Comparison of ENCODE assay signal across 14 cellular contexts in the genomic region with DNA sequence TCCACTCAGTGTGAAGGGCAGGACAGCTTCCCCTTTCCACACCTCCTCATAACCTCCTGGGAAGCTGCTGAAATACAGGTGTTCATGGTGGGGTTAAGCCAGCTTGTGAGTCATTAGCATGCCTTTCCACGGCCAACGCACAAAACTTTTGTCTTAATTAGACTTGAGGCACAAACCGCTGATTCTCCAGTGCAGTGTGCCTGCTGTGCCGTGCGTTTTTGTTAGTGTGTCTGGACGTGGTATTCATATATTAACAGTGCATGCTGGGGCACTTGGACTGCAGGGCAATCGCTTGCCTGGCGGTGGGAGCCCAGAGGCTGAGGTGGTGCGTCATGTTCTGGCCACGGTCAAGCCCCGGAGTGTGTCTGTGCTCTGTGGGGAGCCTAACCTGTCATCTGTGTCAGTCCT.
DNase-seq lines count a peak whose midpoint lies in the region; TF ChIP-seq lines count a peak whose summit lies in the region.
"Had no signal": no experiment of that assay in that cellular context is flagged by ENCODE, and none has a peak within 500 bp of the region (broad histone marks: within the 10 kb centered on the region; RNA-seq: fewer than 3 reads in every experiment).

No MANE protein-coding gene starts in this region.

- H3K9me3 Mint-ChIP-seq in T-helper 2 cell treated with Interferon-gamma antibody and Interleukin-4, amounts not matched to agents 5 μg/mL and 100 μg/mL, for 36 hours: no peaks in the 10 kb centered on the region
- H3K9me3 Mint-ChIP-seq: activated naive CD8-positive, alpha-beta T cell treated with anti-CD3 and anti-CD28 coated beads, Interleukin-2, amount 50 U/mL, for 24 hours; neural progenitor cell had no signal

- peaks cover 19 to 40% (median 23%) of the 10 kb centered on the region in 3 donors for H3K4me1 ChIP-seq in esophagus squamous epithelium
- H3K4me1 ChIP-seq: neural progenitor cell had no signal

- intact Hi-C loops in esophagus squamous epithelium (cut with DNase I): no loop called here

- H3K36me3 Mint-ChIP-seq in T-helper 2 cell treated with Interferon-gamma antibody and Interleukin-4, amounts not matched to agents 5 μg/mL and 100 μg/mL, for 36 hours (ENCODE audit: low read depth): no peaks in the 10 kb centered on the region
- H3K36me3 Mint-ChIP-seq: neural progenitor cell had no signal

- H3K27me3 Mint-ChIP-seq in T-helper 2 cell treated with Interferon-gamma antibody and Interleukin-4, amounts not matched to agents 5 μg/mL and 100 μg/mL, for 36 hours (ENCODE audit: low read depth): peaks cover 3% of the 10 kb centered on the region
- H3K27me3 Mint-ChIP-seq: activated naive CD8-positive, alpha-beta T cell treated with anti-CD3 and anti-CD28 coated beads, Interleukin-2, amount 50 U/mL, for 24 hours had no signal

- no peak overlapping the region for H3K4me3 ChIP-seq in esophagus squamous epithelium
- H3K4me3 ChIP-seq: neural progenitor cell, vagina had no signal

- WGBS in esophagus squamous epithelium, 2 donors: 24 to 60% methylated on average over 1 to 5 of the region's 11 CpGs

- peak overlapping the region in 3 of 4 donors; percentile 34 to 49 (median 35) for H3K27ac ChIP-seq in esophagus squamous epithelium
- H3K27ac ChIP-seq: neural progenitor cell, vagina had no signal

- DNase-seq in AG08396 (ENCODE audit: low spot score) (peak; percentile 31), MV-4-11 (lab: John Stamatoyannopoulos, UW) (peak; percentile 40), esophagus squamous epithelium (lab: John Stamatoyannopoulos, UW) (no peak), non-pigmented ciliary epithelial cell (ENCODE audit: low read depth) (peak; percentile 34), HuH-7.5 (ENCODE audit: low spot score) (no peak), foreskin melanocyte (no peak)
- DNase-seq in stimulated activated CD4-positive, alpha-beta T cell treated with anti-CD3 and anti-CD28 coated beads, Interleukin-2, amount 100 ng/mL, for 48 hours: no peak
- no peak for DNase-seq in T-helper 2 cell treated with Interferon-gamma antibody and Interleukin-4, amounts not matched to agents 5 μg/mL and 100 μg/mL, for 36 hours (ENCODE audit: low spot score)
- DNase-seq: activated naive CD8-positive, alpha-beta T cell treated with anti-CD3 and anti-CD28 coated beads, Interleukin-2, amount 50 U/mL, for 24 hours; effector CD4-positive, alpha-beta T cell; KG1; NK-92 treated with Interleukin-12 subunit alpha and Interleukin-12 subunit beta, amount 100 ng/mL, for 24 hours had no signal

- no peak for TF ChIP-seq POLR2A in esophagus squamous epithelium (IDR thresholded peaks at IDR 0.05)

- no peak for TF ChIP-seq CTCF in esophagus squamous epithelium (IDR thresholded peaks at IDR 0.05)

- no peaks in the 10 kb centered on the region for H3K36me3 ChIP-seq in esophagus squamous epithelium
- H3K36me3 ChIP-seq: neural progenitor cell, vagina had no signal

- no peak overlapping the region for H3K27ac Mint-ChIP-seq in T-helper 2 cell treated with Interferon-gamma antibody and Interleukin-4, amounts not matched to agents 5 μg/mL and 100 μg/mL, for 36 hours
- H3K27ac Mint-ChIP-seq: activated naive CD8-positive, alpha-beta T cell treated with anti-CD3 and anti-CD28 coated beads, Interleukin-2, amount 50 U/mL, for 24 hours had no signal

- no peak overlapping the region for H3K4me3 Mint-ChIP-seq in T-helper 2 cell treated with Interferon-gamma antibody and Interleukin-4, amounts not matched to agents 5 μg/mL and 100 μg/mL, for 36 hours
- H3K4me3 Mint-ChIP-seq: activated naive CD8-positive, alpha-beta T cell treated with anti-CD3 and anti-CD28 coated beads, Interleukin-2, amount 50 U/mL, for 24 hours; neural progenitor cell had no signal

- H3K9me3 ChIP-seq in esophagus squamous epithelium: no peaks in the 10 kb centered on the region
- H3K9me3 ChIP-seq: vagina had no signal

- H3K4me1 Mint-ChIP-seq in T-helper 2 cell treated with Interferon-gamma antibody and Interleukin-4, amounts not matched to agents 5 μg/mL and 100 μg/mL, for 36 hours (ENCODE audit: low read depth): no peaks in the 10 kb centered on the region
- H3K4me1 Mint-ChIP-seq: activated naive CD8-positive, alpha-beta T cell treated with anti-CD3 and anti-CD28 coated beads, Interleukin-2, amount 50 U/mL, for 24 hours had no signal

- no peaks in the 10 kb centered on the region for H3K27me3 ChIP-seq in esophagus squamous epithelium
- H3K27me3 ChIP-seq: neural progenitor cell, vagina had no signal

Comparison
In these comparisons a context has a peak if more than half of its experiments do, and no peak if none do; other contexts are left out.
1. DNase-seq: peak in AG08396 (single experiment), MV-4-11 (single experiment) and non-pigmented ciliary epithelial cell (single experiment); none in esophagus squamous epithelium (single experiment), HuH-7.5 (single experiment), stimulated activated CD4-positive, alpha-beta T cell treated with anti-CD3 and anti-CD28 coated beads, Interleukin-2, amount 100 ng/mL, for 48 hours (0 of 2), T-helper 2 cell treated with Interferon-gamma antibody and Interleukin-4, amounts not matched to agents 5 μg/mL and 100 μg/mL, for 36 hours (single experiment) and foreskin melanocyte (single experiment).